Comparison of ENCODE assay signal across 19 cellular contexts in the genomic region with DNA sequence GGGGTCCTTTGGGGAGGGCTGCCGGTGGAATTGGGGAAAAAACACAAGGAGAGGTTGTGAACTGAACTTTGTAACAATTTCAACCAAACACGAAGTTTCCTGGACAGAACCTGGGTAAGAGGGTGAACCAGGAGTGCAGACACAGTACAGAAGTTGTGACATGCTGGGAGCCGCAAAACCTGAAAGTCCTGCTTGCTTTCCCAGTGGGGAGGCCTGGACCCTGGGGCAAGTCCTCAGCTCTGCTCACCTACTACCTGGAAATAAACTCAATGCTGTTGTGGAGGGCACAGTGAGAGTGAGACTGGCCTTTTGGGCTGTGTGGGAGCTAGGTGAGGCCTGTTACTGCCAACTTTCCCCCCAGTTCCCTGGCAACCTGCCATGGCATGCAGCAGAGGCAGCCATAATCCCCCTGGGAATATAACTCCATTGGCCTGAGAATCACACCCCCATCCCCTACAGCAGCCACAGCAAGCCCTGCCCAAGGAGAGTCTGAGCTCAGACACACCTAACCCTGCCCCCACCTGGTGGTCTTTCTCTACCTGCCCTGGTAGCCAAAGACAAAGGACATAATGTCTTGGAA.
"Had no signal": no experiment of that assay in that cellular context is flagged by ENCODE, and none has a peak within 500 bp of the region (broad histone marks: within the 10 kb centered on the region; RNA-seq: fewer than 3 reads in every experiment).

No MANE protein-coding gene starts in this region.

- DNase-seq: activated CD4-positive, alpha-beta memory T cell treated with anti-CD3 and anti-CD28 coated beads for 36 hours; activated CD4-positive, alpha-beta T cell treated with anti-CD3 and anti-CD28 coated beads for 36 hours; activated gamma-delta T cell treated with Interleukin-2 at 50 U/mL for 16 hours; activated T-cell treated with anti-CD3 and anti-CD28 coated beads for 4 hours; adrenal gland; dermis blood vessel endothelial cell; effector memory CD4-positive, alpha-beta T cell; foreskin fibroblast; left cardiac atrium; midbrain; nucleus accumbens; stimulated activated naive B cell treated with anti-CD40 and anti-IgM and Interleukin-4, amounts not matched to agents 10 μg/mL and 1 μg/mL and 100 μg/mL, for 72 hours had no signal

- H3K4me3 Mint-ChIP-seq: activated CD4-positive, alpha-beta memory T cell treated with anti-CD3 and anti-CD28 coated beads for 36 hours; activated CD4-positive, alpha-beta T cell treated with anti-CD3 and anti-CD28 coated beads for 36 hours; activated T-helper 1 cell treated with anti-CD3 and anti-CD28 coated beads, Interleukin-12 subunit alpha, Interleukin-12 subunit beta, Interleukin-2, Interleukin-4 antibody, amounts not matched to agents 30 ng/mL and 10 ng/mL and 1 ng/mL, durations not matched to agents 14 hours and 24 hours and 36 hours; nephron; stimulated activated naive B cell treated with anti-CD40 and anti-IgM and Interleukin-4, amounts not matched to agents 10 μg/mL and 1 μg/mL and 100 μg/mL, for 72 hours; WTC11 had no signal

- H3K27ac Mint-ChIP-seq: activated CD4-positive, alpha-beta memory T cell treated with anti-CD3 and anti-CD28 coated beads for 36 hours; activated CD4-positive, alpha-beta T cell treated with anti-CD3 and anti-CD28 coated beads for 36 hours; activated naive CD4-positive, alpha-beta T cell treated with anti-CD3 and anti-CD28 coated beads, Interleukin-2, amount 50 U/mL, for 72 hours; activated T-helper 1 cell treated with anti-CD3 and anti-CD28 coated beads, Interleukin-12 subunit alpha, Interleukin-12 subunit beta, Interleukin-2, Interleukin-4 antibody, amounts not matched to agents 30 ng/mL and 10 ng/mL and 1 ng/mL, durations not matched to agents 14 hours and 24 hours and 36 hours; nephron; stimulated activated naive B cell treated with anti-CD40 and anti-IgM and Interleukin-4, amounts not matched to agents 10 μg/mL and 1 μg/mL and 100 μg/mL, for 72 hours; WTC11 had no signal

- H3K27me3 ChIP-seq: adrenal gland, cardiac muscle cell had no signal

- H3K9me3 ChIP-seq: adrenal gland, thoracic aorta had no signal

- H3K4me3 ChIP-seq: adrenal gland, cardiac muscle cell, lung, thoracic aorta had no signal

- H3K27me3 Mint-ChIP-seq: stimulated activated naive B cell treated with anti-CD40 and anti-IgM and Interleukin-4, amounts not matched to agents 10 μg/mL and 1 μg/mL and 100 μg/mL, for 72 hours had no signal

- H3K4me1 Mint-ChIP-seq: activated CD4-positive, alpha-beta T cell treated with anti-CD3 and anti-CD28 coated beads for 36 hours; nephron; stimulated activated naive B cell treated with anti-CD40 and anti-IgM and Interleukin-4, amounts not matched to agents 10 μg/mL and 1 μg/mL and 100 μg/mL, for 72 hours had no signal

- H3K36me3 ChIP-seq: adrenal gland, cardiac muscle cell, thoracic aorta had no signal

- H3K4me1 ChIP-seq: adrenal gland had no signal

- H3K27ac ChIP-seq: adrenal gland, cardiac muscle cell, thoracic aorta had no signal
